In genomic region chr20:21022925-21023324, GRCh38 we compare ENCODE assay signal across 31 cellular contexts.
DNase-seq lines count a peak whose midpoint lies in the region; ATAC-seq, FAIRE-seq and TF ChIP-seq lines count a peak whose summit lies in the region.
"Had no signal": no experiment of that assay in that cellular context is flagged by ENCODE, and none has a peak within 500 bp of the region (broad histone marks: within the 10 kb centered on the region; RNA-seq: fewer than 3 reads in every experiment).

No MANE protein-coding gene starts in this region.

- H3K4me2 ChIP-seq in K562 (ENCODE audit: insufficient read depth, low read length) (peak overlapping the region; percentile 12; the same call in 1 of the 2 replicates), MM.1S (ENCODE audit: low read depth, low read length) (no peak overlapping the region)
- H3K4me2 ChIP-seq: A549; BLaER1; BLaER1 treated with 17β-estradiol and CSF1 and Interleukin-3, amounts not matched to agents 10 nM and 100 nM had no signal

- H3K27ac ChIP-seq in K562 (ENCODE audit: extremely low read depth, low read depth, low read length): no peak overlapping the region
- no peak overlapping the region for H3K27ac ChIP-seq in body of pancreas
- H3K27ac ChIP-seq in MM.1S (ENCODE audit: low read length): no peak overlapping the region
- H3K27ac ChIP-seq: 22Rv1; A549; BLaER1; BLaER1 treated with 17β-estradiol and CSF1 and Interleukin-3, amounts not matched to agents 10 nM and 100 nM; C4-2B had no signal

- TF ChIP-seq RAD21 in K562 (CRISPR knock-in tag; conservative IDR thresholded peaks at IDR 0.05 in 1 of 2, IDR thresholded peaks at IDR 0.05 in 1 of 2): no peak

- H3K79me2 ChIP-seq in K562 (ENCODE audit: control insufficient read depth, insufficient read depth, low read length) (no peaks in the 10 kb centered on the region), MM.1S (ENCODE audit: low read length) (no peaks in the 10 kb centered on the region)

- H3F3A ChIP-seq in MM.1S (ENCODE audit: insufficient read depth, low read length): no peaks in the 10 kb centered on the region

- peak; percentile 86 for ATAC-seq in K562
- ATAC-seq in body of pancreas: no peak
- ATAC-seq: A549; CD8-positive, alpha-beta T cell had no signal

- no TSS peak for BruUV-seq in K562 (replicated peaks; lab: Mats Ljungman, UMichigan)

- no peak for TF ChIP-seq POLR2A in K562 (conservative IDR thresholded peaks at IDR 0.05)
- TF ChIP-seq POLR2A in body of pancreas (IDR thresholded peaks at IDR 0.05): no peak

- H3K9ac ChIP-seq in K562 (ENCODE audit: insufficient read depth in 1 of 2, low read depth in 2 of 2, low read length in 2 of 2): no peak overlapping the region
- H3K9ac ChIP-seq in MM.1S (ENCODE audit: low read length): no peak overlapping the region
- H3K9ac ChIP-seq: BLaER1; BLaER1 treated with 17β-estradiol and CSF1 and Interleukin-3, amounts not matched to agents 10 nM and 100 nM had no signal

- H3K9me3 ChIP-seq in K562 (replicated peaks; ENCODE audit: control insufficient read depth, insufficient read depth, low read depth, low read length): no peaks in the 10 kb centered on the region
- H3K9me3 ChIP-seq in body of pancreas: no peaks in the 10 kb centered on the region
- no peaks in the 10 kb centered on the region for H3K9me3 ChIP-seq in MM.1S (replicated peaks; ENCODE audit: insufficient read depth, low read length)
- H3K9me3 ChIP-seq: A549; BE2C; BLaER1 treated with 17β-estradiol and CSF1 and Interleukin-3, amounts not matched to agents 10 nM and 100 nM; Caco-2 had no signal

- H2AFZ ChIP-seq in K562 (ENCODE audit: low read depth, low read length) (0 out of 2 replicates have a peak overlapping the region, but pooled peaks have one; percentile 32), MM.1S (ENCODE audit: low read length) (no peak overlapping the region)

- H3K27me3 ChIP-seq in K562 (ENCODE audit: control insufficient read depth in 2 of 2, insufficient read depth in 2 of 2, low read length in 2 of 2) (peaks cover 2 to 12% of the 10 kb centered on the region in 2 experiments; a peak in 4 of 5 replicates), body of pancreas (no peaks in the 10 kb centered on the region), MM.1S (replicated peaks; ENCODE audit: insufficient read depth, low read length) (no peaks in the 10 kb centered on the region)
- H3K27me3 ChIP-seq: BLaER1; BLaER1 treated with 17β-estradiol and CSF1 and Interleukin-3, amounts not matched to agents 10 nM and 100 nM had no signal

- H3K36me3 ChIP-seq in K562 (ENCODE audit: control insufficient read depth, insufficient read depth, low read length) (no peaks in the 10 kb centered on the region), body of pancreas (replicated peaks in 1 of 2; ENCODE audit: insufficient read depth in 1 of 2, low read depth in 2 of 2) (no peaks in the 10 kb centered on the region), MM.1S (replicated peaks; ENCODE audit: insufficient read depth, low read length) (no peaks in the 10 kb centered on the region)
- H3K36me3 ChIP-seq: BE2C; BLaER1; BLaER1 treated with 17β-estradiol and CSF1 and Interleukin-3, amounts not matched to agents 10 nM and 100 nM had no signal

- H3K4me3 ChIP-seq in K562 (no peak overlapping the region), body of pancreas (no peak overlapping the region), MM.1S (ENCODE audit: low read length) (no peak overlapping the region)
- H3K4me3 ChIP-seq: A549; BLaER1; BLaER1 treated with 17β-estradiol and CSF1 and Interleukin-3, amounts not matched to agents 10 nM and 100 nM had no signal

- intact Hi-C loops in K562 (cut with micrococcal nuclease): no loop called here
- intact Hi-C loops in body of pancreas (cut with DNase I): no loop called here

- peak; percentile 32 for FAIRE-seq in K562 (lab: Jason Lieb, UNC)
- FAIRE-seq: A204.1, A549, D721Med had no signal

- TF ChIP-seq CTCF in K562 (IDR thresholded peaks at IDR 0.05 in 2 of 3, conservative IDR thresholded peaks at IDR 0.05 in 1 of 3; ENCODE audit: insufficient read depth in 2 of 3, low read depth in 1 of 3, low read length in 3 of 3) (no peak), body of pancreas (IDR thresholded peaks at IDR 0.05) (no peak), MM.1S (IDR thresholded peaks at IDR 0.05; ENCODE audit: low read length) (no peak)

- POLR2A ChIA-PET in K562 (lab: Yijun Ruan, JAX): interaction anchor here (0.6 kb wide), 2 partner anchors 26 to 98 kb away, joined by 3 read pairs; no protein-coding TSS in a partner anchor

- H3K9me1 ChIP-seq in K562 (ENCODE audit: control insufficient read depth, insufficient read depth, low read length): no peaks in the 10 kb centered on the region

- CTCF ChIA-PET in K562 (lab: Yijun Ruan, JAX; ENCODE audit: low intra/inter-chr PET ratio): no interaction called here

- H3K4me1 ChIP-seq in K562 (replicated peaks in 1 of 2; ENCODE audit: control insufficient read depth in 2 of 2, insufficient read depth in 2 of 2, low read length in 2 of 2) (peaks cover 5 to 6% of the 10 kb centered on the region in 2 experiments; a peak in 3 of 5 replicates), body of pancreas (no peaks in the 10 kb centered on the region), MM.1S (ENCODE audit: low read length) (no peaks in the 10 kb centered on the region)
- H3K4me1 ChIP-seq: A549, BE2C had no signal

- H4K20me1 ChIP-seq in K562 (replicated peaks; ENCODE audit: control insufficient read depth, insufficient read depth, low read length) (no peaks in the 10 kb centered on the region), MM.1S (ENCODE audit: insufficient read depth, low read length) (no peaks in the 10 kb centered on the region)
- H4K20me1 ChIP-seq: BLaER1; BLaER1 treated with 17β-estradiol and CSF1 and Interleukin-3, amounts not matched to agents 10 nM and 100 nM had no signal

- in situ Hi-C loops in K562 (cut with MboI): no loop called here

- WGBS in K562 (ENCODE audit: insufficient coverage, low coverage, missing lambda C conversion rate): 0% methylated on average over 4 of the region's 5 CpGs
- WGBS in body of pancreas, 2 donors: 84 to 89% methylated on average over 5 of the region's 5 CpGs

- peak; percentile 8 for DNase-seq in OCI-M1 (lab: John Stamatoyannopoulos, UW)
- peak; percentile 8 to 53 (median 18) for DNase-seq in K562 (ENCODE audit: extremely low read depth in 1 of 4, low spot score in 3 of 4)
- no peak for DNase-seq in body of pancreas
- DNase-seq in MM.1S: no peak
- DNase-seq: 8988T; ACHN; AML-193; BE2C; C1 segment of cervical spinal cord; Caco-2; Calu3; CD4-positive, alpha-beta memory T cell; CD4-positive, alpha-beta T cell; CD4-positive, CD25-positive, alpha-beta regulatory T cell; CD8-positive, alpha-beta memory T cell; CD8-positive, alpha-beta T cell; COR-L47; DMS 273 treated with DMSO at 0.1 percent for 48 hours; DMS153; DMS53; DMS79; DMS79 treated with DMSO at 0.1 percent for 48 hours; DND-41; EL had no signal

- TF ChIP-seq EP300 in K562 (IDR thresholded peaks at IDR 0.05; ENCODE audit: low read length): peak; percentile 41; the same call in 1 of the 2 replicates

- no peaks in the 10 kb centered on the region for H3K9me2 ChIP-seq in MM.1S (replicated peaks; ENCODE audit: insufficient read depth, low read length)

TF ChIP-seq in K562, 482 proteins besides CTCF, POLR2A, EP300 and RAD21 (continues in another document):
- TF ChIP-seq CBFA2T3 (IDR thresholded peaks at IDR 0.05): peak; percentile 85
- no peak for TF ChIP-seq HSF4 (CRISPR knock-in tag; IDR thresholded peaks at IDR 0.05; ENCODE audit: borderline replicate concordance)
- no peak for TF ChIP-seq CTBP1 (IDR thresholded peaks at IDR 0.05; ENCODE audit: borderline replicate concordance)
- no peak for TF ChIP-seq HDAC3 (IDR thresholded peaks at IDR 0.05; ENCODE audit: borderline replicate concordance, partially characterized antibody)
- no peak for TF ChIP-seq HOMEZ (CRISPR knock-in tag; IDR thresholded peaks at IDR 0.05)
- TF ChIP-seq FOXJ2 (tag; IDR thresholded peaks at IDR 0.05): no peak
- TF ChIP-seq BRCA1 (IDR thresholded peaks at IDR 0.05): no peak
- no peak for TF ChIP-seq BRCA1 (CRISPR knock-in tag; IDR thresholded peaks at IDR 0.05)
- peak; percentile 79 for TF ChIP-seq TAL1 (IDR thresholded peaks at IDR 0.05)
- TF ChIP-seq EGR1 (conservative IDR thresholded peaks at IDR 0.05): peak; percentile 47; the same call in 1 of the 2 replicates
- TF ChIP-seq ZSCAN29 (IDR thresholded peaks at IDR 0.05): no peak
- TF ChIP-seq STAT6 (CRISPR knock-in tag; IDR thresholded peaks at IDR 0.05): no peak

Comparison
In these comparisons a context has a peak if more than half of its experiments do, and no peak if none do; other contexts are left out.
1. DNase-seq: peak in OCI-M1 (single experiment) and K562 (4 of 4); none in body of pancreas (0 of 4) and MM.1S (single experiment).